ENCODE assay signal across 24 cellular contexts in genomic region chr14:37247777-37248461, GRCh38. TPM values are rescaled to one million over a fixed set of nuclear protein-coding genes. Genes with fewer than 3 reads are reported as not detected.
A peak's percentile ranks its signal among the peaks of the same experiment; 100 is the strongest.
DNase-seq lines count a peak whose midpoint lies in the region; ATAC-seq, FAIRE-seq and TF ChIP-seq lines count a peak whose summit lies in the region.
"Had no signal": no experiment of that assay in that cellular context is flagged by ENCODE, and none has a peak within 500 bp of the region (broad histone marks: within the 10 kb centered on the region; RNA-seq: fewer than 3 reads in every experiment).

No MANE protein-coding gene starts in this region.

- POLR2A ChIA-PET in HepG2 (lab: Yijun Ruan, JAX): interaction anchor here (1.2 to 2.2 kb wide), 2 partner anchors 341 to 347 kb away, joined by 3 to 6 read pairs; partner anchors contain the start of genes FOXA1 and TTC6

- H3K9ac ChIP-seq in HepG2 (ENCODE audit: insufficient read depth, low read depth, low read length): no peak overlapping the region

- intact Hi-C loops in HepG2 (cut with micrococcal nuclease; ENCODE audit: unreplicated experiment): loop anchor here (5.0 to 10.0 kb wide), 2 partner anchors 299 to 767 kb away; no protein-coding TSS in a partner anchor

- no TSS peak for BruUV-seq in HepG2 (replicated peaks; lab: Mats Ljungman, UMichigan)

- TF ChIP-seq POLR2A in HepG2 (IDR thresholded peaks at IDR 0.05; ENCODE audit: insufficient read depth in 1 of 2, low read depth in 2 of 2, low read length in 2 of 2): no peak

- TF ChIP-seq CTCF in 22Rv1 (IDR thresholded peaks at IDR 0.05): no peak
- TF ChIP-seq CTCF in LNCaP clone FGC (IDR thresholded peaks at IDR 0.05; ENCODE audit: control insufficient read depth, extremely low read depth, insufficient read depth): no peak
- no peak for TF ChIP-seq CTCF in HepG2 (CRISPR knock-in tag; IDR thresholded peaks at IDR 0.05)

- ATAC-seq in HepG2 (peak; percentile 21; the same call in 2 of the 3 replicates), HG03095 (IDR thresholded peaks at IDR 0.05; ENCODE audit: unreplicated experiment) (no peak)
- ATAC-seq: activated CD4-positive, CD25-positive, alpha-beta regulatory T cell treated with anti-CD3 and anti-CD28 coated beads, Interleukin-2, amount 50 U/mL, for 24 hours; activated naive CD4-positive, alpha-beta T cell treated with anti-CD3 and anti-CD28 coated beads, Interleukin-2, amount 50 U/mL, for 72 hours; naive thymus-derived CD4-positive, alpha-beta T cell; stimulated activated naive CD8-positive, alpha-beta T cell treated with anti-CD3 and anti-CD28 coated beads, Interleukin-15, Interleukin-2, amounts not matched to agents 100 U/mL and 50 U/mL, for 24 hours had no signal

- in situ Hi-C loops in HepG2 (cut with HindIII; ENCODE audit: extremely low pct_ligation_motif_present, low pct_unique_long_range_greater_than_20kb): loop anchor here (10.0 kb wide), 1 partner anchor 457 kb away; no protein-coding TSS in a partner anchor

- H3K4me1 ChIP-seq in HepG2 (ENCODE audit: insufficient read depth, low read length): peaks cover 42% of the 10 kb centered on the region
- H3K4me1 ChIP-seq: HAP-1 had no signal

- FAIRE-seq in HepG2 (lab: Jason Lieb, UNC): no peak
- FAIRE-seq: HTR-8/SVneo had no signal

- no peaks in the 10 kb centered on the region for H4K20me1 ChIP-seq in HepG2 (ENCODE audit: insufficient read depth, low read length)

- no peak overlapping the region for H3K4me2 ChIP-seq in HepG2 (ENCODE audit: low read depth, low read length)

- peak; percentile 91 for DNase-seq in LNCaP clone FGC (ENCODE audit: low read depth)
- DNase-seq in NCI-H69 (lab: John Stamatoyannopoulos, UW): peak; percentile 93
- no peak for DNase-seq in HepG2 (ENCODE audit: low spot score)
- DNase-seq in MV-4-11 (lab: John Stamatoyannopoulos, UW): no peak
- no peak for DNase-seq in AG08395 (ENCODE audit: low spot score)
- DNase-seq: ACHN; activated CD4-positive, alpha-beta T cell treated with anti-CD3 and anti-CD28 coated beads, Interleukin-2, amount 50 U/mL, for 48 hours; anterior cingulate cortex; DMS79 treated with DMSO at 0.1 percent for 48 hours; effector CD8-positive, alpha-beta T cell; GF-D8; KBM-7; naive thymus-derived CD4-positive, alpha-beta T cell; NCI-H524 treated with DMSO at 0.1 percent for 48 hours; nucleus accumbens; stimulated activated naive CD8-positive, alpha-beta T cell treated with anti-CD3 and anti-CD28 coated beads, Interleukin-15, Interleukin-2, amounts not matched to agents 100 U/mL and 50 U/mL, for 24 hours; T-helper 1 cell had no signal

- H3K27me3 ChIP-seq in HepG2 (ENCODE audit: control insufficient read depth in 1 of 2, insufficient read depth in 2 of 2, low read length in 2 of 2): no peaks in the 10 kb centered on the region

- CTCF ChIA-PET in HepG2 (lab: Yijun Ruan, JAX; ENCODE audit: low intra/inter-chr PET ratio, low total read pairs): interaction anchor here (3.0 to 4.0 kb wide), 3 partner anchors 318 to 627 kb away, joined by 45 to 77 read pairs (median 51); partner anchors contain the start of genes FOXA1 and TTC6

- peak overlapping the region; percentile 86 for H3K27ac ChIP-seq in 22Rv1
- peak overlapping the region; percentile 7 for H3K27ac ChIP-seq in HepG2 (ENCODE audit: extremely low read length, insufficient read depth, low read length)
- H3K27ac ChIP-seq: epithelial cell of prostate had no signal

- H3K9me3 ChIP-seq in HepG2 (ENCODE audit: low read length): no peaks in the 10 kb centered on the region
- H3K9me3 ChIP-seq: HAP-1 had no signal

- 95% methylated on average over 3 of the region's 3 CpGs for WGBS in HepG2 (ENCODE audit: low lambda C conversion rate)

- H3K4me3 ChIP-seq in LNCaP clone FGC (ENCODE audit: low read depth, low read length): no peak overlapping the region
- no peak overlapping the region for H3K4me3 ChIP-seq in HepG2 (replicated peaks in 1 of 3; ENCODE audit: insufficient read depth in 1 of 3, low read depth in 2 of 3, low read length in 3 of 3)
- H3K4me3 ChIP-seq: HAP-1 had no signal

- peaks cover 0 to 7% of the 10 kb centered on the region in 2 experiments; a peak in 1 of 5 replicates for H3K36me3 ChIP-seq in HepG2 (replicated peaks in 1 of 2; ENCODE audit: control insufficient read depth in 1 of 2, insufficient read depth in 2 of 2, low read length in 2 of 2)
- H3K36me3 ChIP-seq: HAP-1 had no signal

- H3K79me2 ChIP-seq in HepG2 (ENCODE audit: insufficient read depth, low read length): no peaks in the 10 kb centered on the region

- TF ChIP-seq EP300 in HepG2 (IDR thresholded peaks at IDR 0.05; ENCODE audit: low read depth in 2 of 2, low read length in 2 of 2) (no peak), HepG2 (CRISPR knock-in tag; IDR thresholded peaks at IDR 0.05; ENCODE audit: borderline replicate concordance) (no peak)

- TF ChIP-seq RAD21 in HepG2 (CRISPR knock-in tag; IDR thresholded peaks at IDR 0.05): no peak

- H2AFZ ChIP-seq in HepG2 (ENCODE audit: low read length): no peak overlapping the region

TF ChIP-seq in HepG2, 621 proteins besides CTCF, POLR2A, EP300 and RAD21 (continues in another document):
- TF ChIP-seq SP1 (IDR thresholded peaks at IDR 0.05) (0 out of 2 replicates have a peak, but pooled peaks have one; percentile 7), SP1 (CRISPR knock-in tag; IDR thresholded peaks at IDR 0.05) (no peak), HOXD1 (CRISPR knock-in tag; IDR thresholded peaks at IDR 0.05) (no peak), SOX6 (IDR thresholded peaks at IDR 0.05) (peak; percentile 66; the same call in 1 of the 2 replicates), SOX6 (CRISPR knock-in tag; IDR thresholded peaks at IDR 0.05) (no peak), ZFAT (CRISPR knock-in tag; conservative IDR thresholded peaks at IDR 0.05) (no peak), RNF2 (conservative IDR thresholded peaks at IDR 0.05; ENCODE audit: low read depth) (no peak), ZSCAN21 (CRISPR knock-in tag; IDR thresholded peaks at IDR 0.05; ENCODE audit: borderline replicate concordance) (no peak), ZNF609 (CRISPR knock-in tag; IDR thresholded peaks at IDR 0.05; ENCODE audit: borderline replicate concordance) (no peak)

RNA-seq across cellular contexts. Expression of gene MIPOL1, which starts 50.2 kb away (rescaled TPM):
- 34.2 and 35.2 TPM in 2 replicates for total RNA-seq in HepG2 (2016; rRNA removed; fragmentation: Illumina TruSeq; extraction: Trizol)
- total RNA-seq in HepG2 (2016; cell fraction: cytosol; rRNA removed; fragmentation: Illumina TruSeq; extraction: Trizol; ENCODE audit: low read depth): 30.4 and 34.3 TPM in 2 replicates
- 33.9 and 35.4 TPM in 2 replicates for total RNA-seq in HepG2 (2016; cell fraction: insoluble cytoplasmic fraction; rRNA removed; fragmentation: Illumina TruSeq; extraction: Trizol)
- 22.8 and 24.9 TPM in 2 replicates for total RNA-seq in HepG2 (2016; cell fraction: membrane; rRNA removed; fragmentation: Illumina TruSeq; extraction: Trizol)
- total RNA-seq in HepG2 (2016; cell fraction: nucleus; rRNA removed; fragmentation: Illumina TruSeq; extraction: Trizol): 104 and 116 TPM in 2 replicates
- 6.9 and 8.6 TPM in 2 replicates for polyA plus RNA-seq in HepG2 (2011; rRNA removed)
- polyA plus RNA-seq in HepG2 (2011; cell fraction: cytosol; rRNA removed): 3.3 and 4.8 TPM in 2 replicates
- polyA plus RNA-seq in HepG2 (2011; cell fraction: nucleus; rRNA removed): 7.2 and 8.4 TPM in 2 replicates
- 15.0 and 17.1 TPM in 2 replicates for polyA plus RNA-seq in HepG2 (2012)
- 3.4 and 3.6 TPM in 2 replicates for polyA plus RNA-seq in HepG2 (2016; cell fraction: cytosol; fragmentation: Illumina TruSeq; extraction: Trizol; ENCODE audit: low read depth)
- 22.0 and 22.6 TPM in 2 replicates for polyA plus RNA-seq in HepG2 (2016; cell fraction: insoluble cytoplasmic fraction; fragmentation: Illumina TruSeq; extraction: Trizol; ENCODE audit: low read depth)
- polyA plus RNA-seq in HepG2 (2016; cell fraction: membrane; fragmentation: Illumina TruSeq; extraction: Trizol; ENCODE audit: low read depth): 5.8 and 6.4 TPM in 2 replicates
- 23.3 and 24.7 TPM in 2 replicates for polyA plus RNA-seq in HepG2 (2016; cell fraction: nucleus; fragmentation: Illumina TruSeq; extraction: Trizol; ENCODE audit: insufficient read depth, low read depth)
- polyA minus RNA-seq in HepG2 (2011; rRNA and poly(A)+ RNA removed; ENCODE audit: low replicate concordance): 7.9 and 21.8 TPM in 2 replicates
- 20.5 and 21.5 TPM in 2 replicates for polyA minus RNA-seq in HepG2 (2011; cell fraction: cytosol; rRNA and poly(A)+ RNA removed)
- polyA minus RNA-seq in HepG2 (2011; cell fraction: nucleus; rRNA and poly(A)+ RNA removed): 195 and 223 TPM in 2 replicates
- polyA plus RNA-seq: naive thymus-derived CD4-positive, alpha-beta T cell had no signal

Comparison
In these comparisons a context has a peak if more than half of its experiments do, and no peak if none do; other contexts are left out.
1. DNase-seq: peak in LNCaP clone FGC (single experiment) and NCI-H69 (single experiment); none in HepG2 (single experiment), MV-4-11 (single experiment) and AG08395 (single experiment).